ENCODE assay signal across 8 cellular contexts in genomic region chr19:57240311-57241090, GRCh38. TPM values are rescaled to one million over a fixed set of nuclear protein-coding genes. Genes with fewer than 3 reads are reported as not detected.
A peak's percentile ranks its signal among the peaks of the same experiment; 100 is the strongest.
DNase-seq lines count a peak whose midpoint lies in the region; ATAC-seq and TF ChIP-seq lines count a peak whose summit lies in the region.

Gene ZNF805 (plus strand): TSS chr19:57240632. CDS start chr19:57240892, 260 bp downstream.

- peak within 1 kb of the TSS; percentile 25 for H3K18ac ChIP-seq in mesendoderm (ENCODE audit: low read length)

- no peak within 1 kb of the TSS for H2BK15ac ChIP-seq in mesendoderm (replicated peaks; ENCODE audit: low read depth)

- H3K36me3 Mint-ChIP-seq in Calu3 (ENCODE audit: insufficient read depth, unreplicated experiment) (peaks cover 38% of the 10 kb centered on the region), endodermal cell (ENCODE audit: low read depth) (peaks cover 18% of the 10 kb centered on the region)

- H3K27me3 Mint-ChIP-seq in Calu3 (ENCODE audit: unreplicated experiment): no peaks in the 10 kb centered on the region
- H3K27me3 Mint-ChIP-seq in endodermal cell (ENCODE audit: insufficient read depth): no peaks in the 10 kb centered on the region

- 0 to 1% methylated on average over 21 to 61 of the region's 61 CpGs for WGBS in endodermal cell (ENCODE audit: insufficient coverage in 1 of 2, insufficient read length in 1 of 2), 2 experiments
- no CpG with 5 or more reads among the region's 61 CpGs for WGBS in mesendoderm (ENCODE audit: extremely low coverage, insufficient coverage, low lambda C conversion rate)

- no peak within 1 kb of the TSS for H3K23ac ChIP-seq in mesendoderm (ENCODE audit: low read length)

- H3K79me1 ChIP-seq in mesendoderm (ENCODE audit: low read length): peaks cover 10% of the 10 kb centered on the region

- peak within 1 kb of the TSS; percentile 88 for H3K4me2 ChIP-seq in mesendoderm (ENCODE audit: low read length)

- H3K79me2 ChIP-seq in mesendoderm (ENCODE audit: control insufficient read depth, insufficient read depth, low read length): peaks cover 23% of the 10 kb centered on the region

- H4K8ac ChIP-seq in mesendoderm (ENCODE audit: low read depth, low read length): peak within 1 kb of the TSS; percentile 0

- H2AK5ac ChIP-seq in mesendoderm (ENCODE audit: low read length): no peak within 1 kb of the TSS

- peak within 1 kb of the TSS; percentile 96 for H3K56ac ChIP-seq in mesendoderm (ENCODE audit: low read length)

- no peak within 1 kb of the TSS for H2BK5ac ChIP-seq in mesendoderm (ENCODE audit: low read length)

- H3K36me3 ChIP-seq in HUES48 (ENCODE audit: control insufficient read depth, insufficient read depth, low read length): peaks cover 18% of the 10 kb centered on the region
- H3K36me3 ChIP-seq in NT2/D1 (ENCODE audit: insufficient read depth, insufficient read length, low read length): peaks cover 26% of the 10 kb centered on the region
- H3K36me3 ChIP-seq in endodermal cell (ENCODE audit: control insufficient read depth, insufficient read depth, low read length): peaks cover 14% of the 10 kb centered on the region
- H3K36me3 ChIP-seq in mesendoderm (ENCODE audit: control insufficient read depth, insufficient read depth, low read length): no peaks in the 10 kb centered on the region

- H3K4me3 ChIP-seq in HUES48 (ENCODE audit: low read depth, low read length) (peak within 1 kb of the TSS; percentile 99), NT2/D1 (ENCODE audit: insufficient read length, low read depth) (peak within 1 kb of the TSS; percentile 84), endodermal cell (ENCODE audit: low read length) (peak within 1 kb of the TSS; percentile 95), mesendoderm (ENCODE audit: low read length) (peak within 1 kb of the TSS; percentile 95)

- no peak within 1 kb of the TSS for H2BK120ac ChIP-seq in mesendoderm (ENCODE audit: low read depth, low read length)

- peaks cover 8% of the 10 kb centered on the region for H3K4me1 Mint-ChIP-seq in Calu3 (ENCODE audit: low read depth, unreplicated experiment)
- peaks cover 11% of the 10 kb centered on the region for H3K4me1 Mint-ChIP-seq in endodermal cell

- no peak for TF ChIP-seq CTCF in Calu3 (IDR thresholded peaks at IDR 0.05; ENCODE audit: unreplicated experiment)
- TF ChIP-seq CTCF in endodermal cell (conservative IDR thresholded peaks at IDR 0.05): peak; percentile 13

- DNase-seq in Calu3 (peak; percentile 97), NT2/D1 (ENCODE audit: low read depth, low spot score) (peak; percentile 84), endodermal cell (peak; percentile 98), mesendoderm (peak; percentile 98)
- DNase-seq in activated CD8-positive, alpha-beta memory T cell treated with anti-CD3 and anti-CD28 coated beads, Interleukin-2, amount 50 U/mL, for 24 hours (ENCODE audit: extremely low read depth): peak; percentile 90
- DNase-seq in stimulated activated CD8-positive, alpha-beta memory T cell treated with anti-CD3 and anti-CD28 coated beads, Interleukin-12 subunit alpha, Interleukin-12 subunit beta, amount 100 ng/mL, for 4 hours (ENCODE audit: low read depth): peak; percentile 90

- H3K27me3 ChIP-seq in HUES48 (ENCODE audit: control insufficient read depth, insufficient read depth, low read length): no peaks in the 10 kb centered on the region
- H3K27me3 ChIP-seq in NT2/D1 (ENCODE audit: insufficient read depth, insufficient read length): no peaks in the 10 kb centered on the region
- no peaks in the 10 kb centered on the region for H3K27me3 ChIP-seq in endodermal cell (ENCODE audit: control insufficient read depth, insufficient read depth, low read length, poor library complexity, severe bottlenecking)
- no peaks in the 10 kb centered on the region for H3K27me3 ChIP-seq in mesendoderm (ENCODE audit: insufficient read depth, low read length, poor library complexity)

- H3K9ac ChIP-seq in HUES48 (ENCODE audit: low read depth, low read length) (peak within 1 kb of the TSS; percentile 68), NT2/D1 (ENCODE audit: insufficient read length, low read depth) (peak within 1 kb of the TSS; percentile 97), endodermal cell (ENCODE audit: extremely low read depth, low read length, poor library complexity, severe bottlenecking) (peak within 1 kb of the TSS; percentile 77), mesendoderm (ENCODE audit: low read length) (peak within 1 kb of the TSS; percentile 91)

- H3K4me3 Mint-ChIP-seq in Calu3 (ENCODE audit: low read depth, unreplicated experiment) (peak within 1 kb of the TSS; percentile 70), endodermal cell (peak within 1 kb of the TSS; percentile 92)

- ATAC-seq in GM21390 (IDR thresholded peaks at IDR 0.05; ENCODE audit: unreplicated experiment): peak; percentile 90

- H3K4me1 ChIP-seq in HUES48 (ENCODE audit: control insufficient read depth, insufficient read depth, low read length): no peaks in the 10 kb centered on the region
- no peaks in the 10 kb centered on the region for H3K4me1 ChIP-seq in NT2/D1 (ENCODE audit: insufficient read depth, insufficient read length)
- H3K4me1 ChIP-seq in endodermal cell (ENCODE audit: control insufficient read depth, insufficient read depth, low read length): no peaks in the 10 kb centered on the region
- H3K4me1 ChIP-seq in mesendoderm (ENCODE audit: control insufficient read depth, low read depth, low read length): no peaks in the 10 kb centered on the region

- CTCF ChIA-PET in Calu3 (lab: Charles Lee): no interaction called here

- TSS peak; percentile 54 for BruUV-seq in Calu3 (replicated peaks; lab: Mats Ljungman, UMichigan)

- H3K9me3 ChIP-seq in HUES48 (ENCODE audit: control insufficient read depth, insufficient read depth, low read length) (no peaks in the 10 kb centered on the region), NT2/D1 (ENCODE audit: insufficient read depth, low read length) (no peaks in the 10 kb centered on the region), endodermal cell (ENCODE audit: control insufficient read depth, low read length) (no peaks in the 10 kb centered on the region)

- H3K27ac ChIP-seq in HUES48 (ENCODE audit: low read depth, low read length) (peak within 1 kb of the TSS; percentile 88), endodermal cell (ENCODE audit: low read depth, low read length) (peak within 1 kb of the TSS; percentile 61), mesendoderm (ENCODE audit: low read depth, low read length) (peak within 1 kb of the TSS; percentile 13)

- H3K27ac Mint-ChIP-seq in Calu3 (ENCODE audit: unreplicated experiment): peak within 1 kb of the TSS; percentile 56
- peak within 1 kb of the TSS; percentile 95 for H3K27ac Mint-ChIP-seq in endodermal cell

- intact Hi-C loops in Calu3 (cut with micrococcal nuclease; ENCODE audit: unreplicated experiment): loop anchor here (2.0 kb wide), 1 partner anchor 40 kb away; the partner anchor contains the start of gene ZNF460

- H3K9me3 Mint-ChIP-seq in Calu3 (ENCODE audit: low read depth, unreplicated experiment) (peaks cover 9% of the 10 kb centered on the region), endodermal cell (no peaks in the 10 kb centered on the region)

- H4K5ac ChIP-seq in mesendoderm (ENCODE audit: low read length): no peak within 1 kb of the TSS

- H3K4ac ChIP-seq in mesendoderm (ENCODE audit: low read depth, low read length): peak within 1 kb of the TSS; percentile 76

RNA-seq across cellular contexts. Expression of gene ZNF805, which starts in this region (rescaled TPM):
- 13.8 and 14.1 TPM in 2 replicates for total RNA-seq in Calu3 (2022)
- 10 to 100 TPM; 16.6 to 21.1 TPM for total RNA-seq in endodermal cell
- 5.0 TPM for polyA plus RNA-seq in endodermal cell (2013, experiment 1 of 2)
- 5.4 TPM for polyA plus RNA-seq in endodermal cell (2013, experiment 2 of 2)
- 2.5 TPM for polyA plus RNA-seq in mesendoderm (2013, experiment 1 of 2)
- polyA plus RNA-seq in mesendoderm (2013, experiment 2 of 2): 2.3 TPM

Comparison
In these comparisons a context has a peak if more than half of its experiments do, and no peak if none do; other contexts are left out.
1. Peak in every context shown above with its lines: DNase-seq, ATAC-seq, H3K4me3 ChIP-seq and H3K27ac ChIP-seq.
2. H3K27ac ChIP-seq: peak in every context shown above with its lines; median percentile 88 in HUES48; 61 in endodermal cell; 13 in mesendoderm.